Comparison of ENCODE assay signal across 8 cellular contexts in the genomic region with DNA sequence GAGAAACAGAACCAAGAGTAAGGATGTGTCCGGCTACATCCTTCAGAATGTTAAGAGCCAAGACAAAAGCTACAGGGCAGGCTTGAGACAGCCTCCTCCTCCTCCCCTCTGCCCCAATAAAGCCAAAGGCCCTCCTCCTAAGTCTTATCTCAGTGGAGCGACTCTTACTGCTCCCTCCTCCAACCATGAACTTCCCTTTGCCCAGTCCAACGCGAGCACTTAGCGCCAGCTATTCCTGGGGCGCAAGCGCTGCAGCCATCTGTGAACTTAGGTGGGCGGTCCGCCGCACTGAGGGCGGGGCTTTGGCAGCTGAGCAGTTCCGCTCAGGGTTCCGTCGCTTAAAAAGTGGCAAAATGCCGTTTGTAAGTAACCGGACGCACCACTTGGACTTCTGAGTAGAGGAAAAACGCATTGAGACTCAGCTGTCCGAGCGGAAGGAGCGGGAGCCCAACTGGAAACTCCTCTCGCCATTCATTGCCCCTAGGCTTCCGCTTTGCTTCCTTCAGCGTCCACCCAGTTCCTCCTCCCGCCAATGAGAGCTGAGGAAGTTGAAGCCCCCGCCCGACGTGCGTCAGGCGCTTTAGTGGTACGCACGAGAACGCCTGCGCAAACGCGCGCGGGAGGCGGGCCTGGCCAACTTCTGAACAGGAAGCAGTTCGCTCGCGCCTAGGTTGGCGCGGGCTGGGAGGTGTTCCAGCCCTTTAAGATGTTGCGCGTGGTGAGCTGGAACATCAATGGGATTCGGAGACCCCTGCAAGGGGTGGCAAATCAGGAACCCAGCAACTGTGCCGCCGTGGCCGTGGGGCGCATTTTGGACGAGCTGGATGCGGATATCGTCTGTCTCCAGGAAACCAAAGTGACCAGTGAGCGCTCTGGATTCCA. TPM values are rescaled to one million over a fixed set of nuclear protein-coding genes. Genes with fewer than 3 reads are reported as not detected.
DNase-seq lines count a peak whose midpoint lies in the region; ATAC-seq and TF ChIP-seq lines count a peak whose summit lies in the region.

A gene with protein sequence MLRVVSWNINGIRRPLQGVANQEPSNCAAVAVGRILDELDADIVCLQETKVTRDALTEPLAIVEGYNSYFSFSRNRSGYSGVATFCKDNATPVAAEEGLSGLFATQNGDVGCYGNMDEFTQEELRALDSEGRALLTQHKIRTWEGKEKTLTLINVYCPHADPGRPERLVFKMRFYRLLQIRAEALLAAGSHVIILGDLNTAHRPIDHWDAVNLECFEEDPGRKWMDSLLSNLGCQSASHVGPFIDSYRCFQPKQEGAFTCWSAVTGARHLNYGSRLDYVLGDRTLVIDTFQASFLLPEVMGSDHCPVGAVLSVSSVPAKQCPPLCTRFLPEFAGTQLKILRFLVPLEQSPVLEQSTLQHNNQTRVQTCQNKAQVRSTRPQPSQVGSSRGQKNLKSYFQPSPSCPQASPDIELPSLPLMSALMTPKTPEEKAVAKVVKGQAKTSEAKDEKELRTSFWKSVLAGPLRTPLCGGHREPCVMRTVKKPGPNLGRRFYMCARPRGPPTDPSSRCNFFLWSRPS (plus strand): TSS at position 647 of the 882 bp plus-strand sequence. CDS start 60 bp downstream, at position 707.

- peak within 1 kb of the TSS; percentile 56 for H3K4me3 ChIP-seq in BJ (ENCODE audit: low read depth, low read length)
- peak within 1 kb of the TSS; percentile 71 for H3K4me3 ChIP-seq in coronary artery

- peak within 1 kb of the TSS; percentile 87 for H3K27ac Mint-ChIP-seq in activated CD4-positive, alpha-beta T cell treated with anti-CD3 and anti-CD28 coated beads, Interleukin-2, amount 10 ng/mL, durations not matched to agents 24 days and 14 days

- CTCF ChIA-PET in BJ (lab: Yijun Ruan, JAX): no interaction called here

- ATAC-seq in GM19324 (IDR thresholded peaks at IDR 0.05; ENCODE audit: low FRiP score, unreplicated experiment): peak; percentile 95
- ATAC-seq in HG03469 (IDR thresholded peaks at IDR 0.05; ENCODE audit: unreplicated experiment): peak; percentile 85

- H3K9me3 Mint-ChIP-seq in activated CD4-positive, alpha-beta T cell treated with anti-CD3 and anti-CD28 coated beads, Interleukin-2, amount 10 ng/mL, durations not matched to agents 24 days and 14 days: no peaks in the 10 kb centered on the region

- H3K27me3 ChIP-seq in BJ (ENCODE audit: control insufficient read depth, insufficient read depth, low read length) (no peaks in the 10 kb centered on the region), layer of hippocampus (ENCODE audit: control insufficient read depth, insufficient read depth, low read length) (no peaks in the 10 kb centered on the region)

- DNase-seq in BJ (ENCODE audit: low read depth): peak; percentile 65
- DNase-seq in NCI-H526 treated with DMSO at 0.1 percent for 48 hours (lab: John Stamatoyannopoulos, UW): peak; percentile 76
- peak; percentile 96 for DNase-seq in activated CD4-positive, alpha-beta T cell treated with anti-CD3 and anti-CD28 coated beads, Interleukin-2, amount 10 ng/mL, durations not matched to agents 24 days and 14 days
- peak; percentile 91 for DNase-seq in coronary artery (ENCODE audit: low spot score)
- DNase-seq in stimulated activated CD4-positive, alpha-beta T cell treated with anti-CD3 and anti-CD28 coated beads, Interleukin-1b, Interleukin-23, amount 100 ng/mL, for 4 hours (ENCODE audit: low read depth in 2 of 2): peak; percentile 73 to 76

- intact Hi-C loops in activated CD4-positive, alpha-beta T cell treated with anti-CD3 and anti-CD28 coated beads, Interleukin-2, amount 10 ng/mL, durations not matched to agents 24 days and 14 days (cut with micrococcal nuclease): loop anchor here (1.0 to 10.0 kb wide), 6 partner anchors 75 to 1732 kb away; partner anchors contain the start of genes GNL3L and TRO

- no peaks in the 10 kb centered on the region for H3K36me3 ChIP-seq in BJ (ENCODE audit: control insufficient read depth, insufficient read depth, low read length)

- peaks cover 14% of the 10 kb centered on the region for H3K4me1 Mint-ChIP-seq in activated CD4-positive, alpha-beta T cell treated with anti-CD3 and anti-CD28 coated beads, Interleukin-2, amount 10 ng/mL, durations not matched to agents 24 days and 14 days

- H3K36me3 Mint-ChIP-seq in activated CD4-positive, alpha-beta T cell treated with anti-CD3 and anti-CD28 coated beads, Interleukin-2, amount 10 ng/mL, durations not matched to agents 24 days and 14 days (ENCODE audit: low read depth): peaks cover 27% of the 10 kb centered on the region

- H3K27ac ChIP-seq in coronary artery (peak within 1 kb of the TSS; percentile 77 to 88), layer of hippocampus (ENCODE audit: low read depth, low read length) (peak within 1 kb of the TSS; percentile 94)

- TF ChIP-seq CTCF in BJ (IDR thresholded peaks at IDR 0.05; ENCODE audit: insufficient read depth, low read depth, low read length) (no peak), coronary artery (IDR thresholded peaks at IDR 0.05) (no peak)

- POLR2A ChIA-PET in BJ (lab: Charles Lee): interaction anchor here (0.6 to 2.1 kb wide), 2 partner anchors 9 to 716 kb away, joined by 3 to 10 read pairs; no protein-coding TSS in a partner anchor

- H3K4me3 Mint-ChIP-seq in activated CD4-positive, alpha-beta T cell treated with anti-CD3 and anti-CD28 coated beads, Interleukin-2, amount 10 ng/mL, durations not matched to agents 24 days and 14 days: peak within 1 kb of the TSS; percentile 97

- H3K27me3 Mint-ChIP-seq in activated CD4-positive, alpha-beta T cell treated with anti-CD3 and anti-CD28 coated beads, Interleukin-2, amount 10 ng/mL, durations not matched to agents 24 days and 14 days: no peaks in the 10 kb centered on the region

RNA-seq across cellular contexts. Expression of the gene that starts here (rescaled TPM):
- 16.0 and 23.0 TPM in 2 replicates for polyA plus RNA-seq in BJ (2011; rRNA removed)
- polyA minus RNA-seq in BJ (2011; rRNA and poly(A)+ RNA removed): 11.0 and 17.6 TPM in 2 replicates
- 32.2 and 36.1 TPM in 2 replicates for total RNA-seq in activated CD4-positive, alpha-beta T cell treated with anti-CD3 and anti-CD28 coated beads, Interleukin-2, amount 10 ng/mL, durations not matched to agents 24 days and 14 days

Comparison
In these comparisons a context has a peak if more than half of its experiments do, and no peak if none do; other contexts are left out.
1. Peak in every context shown above with its lines: DNase-seq, ATAC-seq, H3K4me3 ChIP-seq and H3K27ac ChIP-seq.